19 cellular contexts compared by ENCODE assay signal in the genomic region with DNA sequence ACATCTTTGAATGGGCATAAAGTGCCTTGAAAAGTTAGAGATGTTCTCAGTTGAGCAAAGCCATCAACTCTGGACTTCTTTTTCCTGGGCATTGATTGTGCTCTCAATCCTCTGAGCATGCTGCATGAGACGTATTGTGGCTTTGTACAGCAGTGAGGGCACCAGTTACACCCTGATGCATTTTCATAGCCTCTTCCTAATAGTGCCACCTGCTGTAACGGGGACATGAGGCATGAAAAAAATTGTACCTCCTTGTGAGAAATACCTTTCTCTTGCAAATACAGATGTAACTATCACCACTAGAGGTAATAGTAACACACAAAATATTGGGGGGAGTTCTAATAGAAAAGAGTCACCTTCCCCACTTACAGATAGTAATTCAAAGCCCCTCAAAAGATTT.
DNase-seq lines count a peak whose midpoint lies in the region; ATAC-seq and TF ChIP-seq lines count a peak whose summit lies in the region.
"Had no signal": no experiment of that assay in that cellular context is flagged by ENCODE, and none has a peak within 500 bp of the region (broad histone marks: within the 10 kb centered on the region; RNA-seq: fewer than 3 reads in every experiment).

No MANE protein-coding gene starts in this region.

- no peak overlapping the region for H3K4me3 ChIP-seq in NB4 (ENCODE audit: low read depth, low read length)
- H3K4me3 ChIP-seq: vagina had no signal

- H3K4me3 Mint-ChIP-seq in progenitor cell of endocrine pancreas (ENCODE audit: low read depth) = no peak overlapping the region
- H3K4me3 Mint-ChIP-seq: activated CD4-positive, alpha-beta T cell treated with anti-CD3 and anti-CD28 coated beads, Interleukin-2, amount 10 ng/mL, durations not matched to agents 24 days and 14 days; effector memory CD8-positive, alpha-beta T cell; naive B cell had no signal

- no peak overlapping the region for H3K27ac Mint-ChIP-seq in progenitor cell of endocrine pancreas
- H3K27ac Mint-ChIP-seq: activated CD4-positive, alpha-beta T cell treated with anti-CD3 and anti-CD28 coated beads, Interleukin-2, amount 10 ng/mL, durations not matched to agents 24 days and 14 days; effector memory CD8-positive, alpha-beta T cell; naive B cell had no signal

- DNase-seq in NCI-H345 (lab: John Stamatoyannopoulos, UW) (peak; percentile 41), NCI-H345 treated with DMSO at 0.1 percent for 48 hours (lab: John Stamatoyannopoulos, UW; ENCODE audit: unreplicated experiment) (no peak), NB4 (ENCODE audit: low read depth) (peak; percentile 8), progenitor cell of endocrine pancreas (ENCODE audit: low spot score, unreplicated experiment) (no peak), NCI-H510A treated with DMSO at 0.1 percent for 48 hours (lab: John Stamatoyannopoulos, UW) (no peak), GF-D8 (lab: John Stamatoyannopoulos, UW) (no peak)
- DNase-seq: activated CD4-positive, alpha-beta T cell treated with anti-CD3 and anti-CD28 coated beads, Interleukin-2, amount 10 ng/mL, durations not matched to agents 24 days and 14 days; C1 segment of cervical spinal cord; DND-41; effector memory CD8-positive, alpha-beta T cell; kidney glomerular epithelial cell; mesenchymal stem cell; naive B cell; NCI-H510A; SHP77 treated with DMSO at 0.1 percent for 48 hours had no signal

- TF ChIP-seq CTCF in NB4 (IDR thresholded peaks at IDR 0.05; ENCODE audit: low read depth, low read length) (no peak), VCaP (conservative IDR thresholded peaks at IDR 0.05) (peak; percentile 73), progenitor cell of endocrine pancreas (IDR thresholded peaks at IDR 0.05; ENCODE audit: unreplicated experiment) (peak; percentile 16)

- H3K27ac ChIP-seq in VCaP = no peak overlapping the region
- H3K27ac ChIP-seq: vagina had no signal

- H3K27me3 Mint-ChIP-seq in progenitor cell of endocrine pancreas = no peaks in the 10 kb centered on the region
- H3K27me3 Mint-ChIP-seq: activated CD4-positive, alpha-beta T cell treated with anti-CD3 and anti-CD28 coated beads, Interleukin-2, amount 10 ng/mL, durations not matched to agents 24 days and 14 days; effector memory CD8-positive, alpha-beta T cell; naive B cell had no signal

- no peaks in the 10 kb centered on the region for H3K4me1 Mint-ChIP-seq in progenitor cell of endocrine pancreas (ENCODE audit: low read depth)
- H3K4me1 Mint-ChIP-seq: activated CD4-positive, alpha-beta T cell treated with anti-CD3 and anti-CD28 coated beads, Interleukin-2, amount 10 ng/mL, durations not matched to agents 24 days and 14 days; naive B cell had no signal

- no peak for TF ChIP-seq POLR2A in NB4 (IDR thresholded peaks at IDR 0.05; ENCODE audit: extremely low read depth, insufficient read length)

- no peak for ATAC-seq in HG02981 (IDR thresholded peaks at IDR 0.05; ENCODE audit: unreplicated experiment)
- ATAC-seq: effector memory CD8-positive, alpha-beta T cell; sciatic nerve had no signal

- H3K9me3 Mint-ChIP-seq in progenitor cell of endocrine pancreas (ENCODE audit: low read depth) = no peaks in the 10 kb centered on the region
- H3K9me3 Mint-ChIP-seq: activated CD4-positive, alpha-beta T cell treated with anti-CD3 and anti-CD28 coated beads, Interleukin-2, amount 10 ng/mL, durations not matched to agents 24 days and 14 days had no signal

- no peaks in the 10 kb centered on the region for H3K36me3 Mint-ChIP-seq in progenitor cell of endocrine pancreas (ENCODE audit: insufficient read depth)
- H3K36me3 Mint-ChIP-seq: naive B cell had no signal

Comparison
In these comparisons a context has a peak if more than half of its experiments do, and no peak if none do; other contexts are left out.
1. DNase-seq: peak in NCI-H345 (single experiment) and NB4 (single experiment); none in NCI-H345 treated with DMSO at 0.1 percent for 48 hours (single experiment), progenitor cell of endocrine pancreas (single experiment), NCI-H510A treated with DMSO at 0.1 percent for 48 hours (single experiment) and GF-D8 (single experiment).